17 cellular contexts compared by ENCODE assay signal in the genomic region with DNA sequence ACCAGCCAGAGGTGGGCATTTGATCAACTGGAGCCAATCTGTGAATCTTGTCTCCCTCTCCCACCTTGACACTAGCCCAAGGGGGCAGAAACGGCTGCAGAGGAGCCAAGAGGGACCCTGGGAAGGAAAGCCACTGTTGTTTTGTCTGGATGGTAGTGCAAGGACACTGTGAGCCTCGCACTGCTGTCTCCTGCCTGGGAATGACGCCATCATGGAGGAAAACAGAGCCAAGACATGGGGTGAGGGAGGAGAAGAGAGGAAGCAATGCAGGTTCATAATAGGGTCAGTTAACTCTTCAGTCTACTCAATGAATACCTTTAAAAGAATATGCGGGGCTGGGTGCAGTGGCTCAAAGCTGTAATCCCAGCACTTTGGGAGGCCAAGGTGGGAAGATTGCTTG.
DNase-seq lines count a peak whose midpoint lies in the region; ATAC-seq, FAIRE-seq and TF ChIP-seq lines count a peak whose summit lies in the region.
"Had no signal": no experiment of that assay in that cellular context is flagged by ENCODE, and none has a peak within 500 bp of the region (broad histone marks: within the 10 kb centered on the region; RNA-seq: fewer than 3 reads in every experiment).

No MANE protein-coding gene starts in this region.

- H3K4me2 ChIP-seq in A549 (peak overlapping the region; percentile 80), osteoblast (ENCODE audit: insufficient read depth, low read length) (no peak overlapping the region)
- H3K4me2 ChIP-seq: KMS-11 had no signal

- peak overlapping the region; percentile 3 for H2AFZ ChIP-seq in osteoblast (ENCODE audit: low read length)

- TF ChIP-seq EP300 in A549 (IDR thresholded peaks at IDR 0.05), result no peak
- TF ChIP-seq EP300 in esophagus muscularis mucosa (IDR thresholded peaks at IDR 0.05), result no peak

- no peaks in the 10 kb centered on the region for H3K36me3 Mint-ChIP-seq in activated T-cell treated with anti-CD3 and anti-CD28 coated beads, Interleukin-2, amount 50 U/mL, for 4 hours (ENCODE audit: insufficient read depth)
- H3K36me3 Mint-ChIP-seq in activated T-cell treated with anti-CD3 and anti-CD28 coated beads, Interleukin-2, amount 50 U/mL, for 24 hours (ENCODE audit: low read depth), result no peaks in the 10 kb centered on the region
- H3K36me3 Mint-ChIP-seq: CD4-positive, CD25-positive, alpha-beta regulatory T cell had no signal

- H3K4me3 ChIP-seq in A549 (no peak overlapping the region; the same call in 2 of the 3 replicates), SJSA1 (no peak overlapping the region), esophagus muscularis mucosa (no peak overlapping the region), osteoblast (ENCODE audit: insufficient read depth, low read length) (no peak overlapping the region)

- CTCF ChIA-PET in A549 (lab: Yijun Ruan, JAX), result interaction anchor here (0.6 to 3.2 kb wide), 5 partner anchors 11 to 1287 kb away, joined by 3 to 14 read pairs (median 4); no protein-coding TSS in a partner anchor

- no peak for TF ChIP-seq CTCF in A549 (IDR thresholded peaks at IDR 0.05)
- TF ChIP-seq CTCF in esophagus muscularis mucosa (IDR thresholded peaks at IDR 0.05), result no peak
- no peak for TF ChIP-seq CTCF in osteoblast (IDR thresholded peaks at IDR 0.05; ENCODE audit: extremely low read depth, low read depth, low read length)

- no peaks in the 10 kb centered on the region for H3K79me2 ChIP-seq in osteoblast (ENCODE audit: insufficient read depth, low read length)

- intact Hi-C loops in esophagus muscularis mucosa (cut with DNase I), result no loop called here

- H3K27me3 ChIP-seq in SJSA1 (replicated peaks) (no peaks in the 10 kb centered on the region), esophagus muscularis mucosa (peaks cover 0 to 13% (median 0%) of the 10 kb centered on the region in 4 donors), osteoblast (ENCODE audit: insufficient read depth, low read length) (no peaks in the 10 kb centered on the region)

- WGBS in A549 (ENCODE audit: missing lambda C conversion rate), result 98% methylated on average over 4 of the region's 4 CpGs
- 77% methylated on average over 4 of the region's 4 CpGs for WGBS in esophagus muscularis mucosa

- ATAC-seq in A549 (no peak), HG02938 (IDR thresholded peaks at IDR 0.05; ENCODE audit: unreplicated experiment) (no peak), HG03108 (IDR thresholded peaks at IDR 0.05; ENCODE audit: unreplicated experiment) (no peak)
- no peak for ATAC-seq in activated T-cell treated with anti-CD3 and anti-CD28 coated beads, Interleukin-2, amount 50 U/mL, for 4 hours

- H3K4me3 Mint-ChIP-seq in activated T-cell treated with anti-CD3 and anti-CD28 coated beads, Interleukin-2, amount 50 U/mL, for 4 hours, result no peak overlapping the region
- no peak overlapping the region for H3K4me3 Mint-ChIP-seq in activated T-cell treated with anti-CD3 and anti-CD28 coated beads, Interleukin-2, amount 50 U/mL, for 24 hours
- H3K4me3 Mint-ChIP-seq: CD4-positive, CD25-positive, alpha-beta regulatory T cell had no signal

- no peaks in the 10 kb centered on the region for H3K36me3 ChIP-seq in SJSA1
- H3K36me3 ChIP-seq in esophagus muscularis mucosa, result no peaks in the 10 kb centered on the region
- H3K36me3 ChIP-seq in osteoblast (ENCODE audit: insufficient read depth, low read length), result no peaks in the 10 kb centered on the region

- H3K4me1 Mint-ChIP-seq in activated T-cell treated with anti-CD3 and anti-CD28 coated beads, Interleukin-2, amount 50 U/mL, for 4 hours (ENCODE audit: low read depth), result no peaks in the 10 kb centered on the region
- no peaks in the 10 kb centered on the region for H3K4me1 Mint-ChIP-seq in activated T-cell treated with anti-CD3 and anti-CD28 coated beads, Interleukin-2, amount 50 U/mL, for 24 hours (ENCODE audit: low read depth)
- H3K4me1 Mint-ChIP-seq: CD4-positive, CD25-positive, alpha-beta regulatory T cell had no signal

- peaks cover 34% of the 10 kb centered on the region for H3K27me3 Mint-ChIP-seq in activated T-cell treated with anti-CD3 and anti-CD28 coated beads, Interleukin-2, amount 50 U/mL, for 4 hours (ENCODE audit: low read depth)
- H3K27me3 Mint-ChIP-seq in activated T-cell treated with anti-CD3 and anti-CD28 coated beads, Interleukin-2, amount 50 U/mL, for 24 hours, result peaks cover 83% of the 10 kb centered on the region

- FAIRE-seq in A549 (lab: Jason Lieb, UNC), result no peak
- FAIRE-seq: GM12891 had no signal

- no peak for DNase-seq in A549 (ENCODE audit: low read depth in 1 of 2, low spot score in 1 of 2)
- DNase-seq in SJSA1 (ENCODE audit: low read depth in 1 of 2, low spot score in 2 of 2), result no peak
- DNase-seq in esophagus muscularis mucosa (ENCODE audit: extremely low spot score), result peak; percentile 86
- no peak for DNase-seq in osteoblast (ENCODE audit: insufficient read length, low spot score, missing footprints)
- DNase-seq in activated T-cell treated with anti-CD3 and anti-CD28 coated beads, Interleukin-2, amount 50 U/mL, for 4 hours, result no peak
- DNase-seq in activated T-cell treated with anti-CD3 and anti-CD28 coated beads, Interleukin-2, amount 50 U/mL, for 24 hours, result no peak
- DNase-seq: AML-193; Calu3; CD4-positive, CD25-positive, alpha-beta regulatory T cell; NCI-H1092; NCI-H187; NCI-H446; PC-3 had no signal

- no peaks in the 10 kb centered on the region for H3K9me3 ChIP-seq in A549
- 0 out of 2 replicates have a peak, but pooled peaks cover 6% of the 10 kb centered on the region for H3K9me3 ChIP-seq in SJSA1 (replicated peaks)
- H3K9me3 ChIP-seq in esophagus muscularis mucosa, result no peaks in the 10 kb centered on the region
- H3K9me3 ChIP-seq in osteoblast (ENCODE audit: low read depth, low read length), result no peaks in the 10 kb centered on the region

- POLR2A ChIA-PET in A549 (lab: Yijun Ruan, JAX), result interaction anchor here (0.6 to 0.7 kb wide), 4 partner anchors 40 to 1795 kb away, joined by 3 to 7 read pairs (median 4); no protein-coding TSS in a partner anchor

- peak overlapping the region; percentile 86 to 88 for H3K27ac ChIP-seq in A549
- peak overlapping the region; percentile 82 for H3K27ac ChIP-seq in SJSA1
- H3K27ac ChIP-seq in esophagus muscularis mucosa (replicated peaks in 1 of 4), result no peak overlapping the region
- peak overlapping the region; percentile 56 for H3K27ac ChIP-seq in osteoblast (ENCODE audit: low read depth, low read length)
- H3K27ac ChIP-seq: KMS-11 had no signal

- no peak for TF ChIP-seq RAD21 in A549 (conservative IDR thresholded peaks at IDR 0.05 in 1 of 2, IDR thresholded peaks at IDR 0.05 in 1 of 2)

- no peaks in the 10 kb centered on the region for H4K20me1 ChIP-seq in osteoblast (ENCODE audit: insufficient read depth, low read length)

- peaks cover 36% of the 10 kb centered on the region for H3K4me1 ChIP-seq in A549
- peaks cover 30% of the 10 kb centered on the region for H3K4me1 ChIP-seq in SJSA1 (replicated peaks)
- no peaks in the 10 kb centered on the region for H3K4me1 ChIP-seq in esophagus muscularis mucosa
- H3K4me1 ChIP-seq in osteoblast (ENCODE audit: insufficient read depth, low read length), result peaks cover 20% of the 10 kb centered on the region

- no peak overlapping the region for H3K27ac Mint-ChIP-seq in activated T-cell treated with anti-CD3 and anti-CD28 coated beads, Interleukin-2, amount 50 U/mL, for 24 hours

- TF ChIP-seq POLR2A in A549 (IDR thresholded peaks at IDR 0.05; ENCODE audit: low read length) (no peak), esophagus muscularis mucosa (IDR thresholded peaks at IDR 0.05; ENCODE audit: low read depth) (no peak)

- peaks cover 7% of the 10 kb centered on the region for H3K9me3 Mint-ChIP-seq in activated T-cell treated with anti-CD3 and anti-CD28 coated beads, Interleukin-2, amount 50 U/mL, for 4 hours
- no peaks in the 10 kb centered on the region for H3K9me3 Mint-ChIP-seq in activated T-cell treated with anti-CD3 and anti-CD28 coated beads, Interleukin-2, amount 50 U/mL, for 24 hours

TF ChIP-seq in A549, 52 proteins besides CTCF, POLR2A, EP300 and RAD21 (continues in another document):
- TF ChIP-seq, protein P1, sequence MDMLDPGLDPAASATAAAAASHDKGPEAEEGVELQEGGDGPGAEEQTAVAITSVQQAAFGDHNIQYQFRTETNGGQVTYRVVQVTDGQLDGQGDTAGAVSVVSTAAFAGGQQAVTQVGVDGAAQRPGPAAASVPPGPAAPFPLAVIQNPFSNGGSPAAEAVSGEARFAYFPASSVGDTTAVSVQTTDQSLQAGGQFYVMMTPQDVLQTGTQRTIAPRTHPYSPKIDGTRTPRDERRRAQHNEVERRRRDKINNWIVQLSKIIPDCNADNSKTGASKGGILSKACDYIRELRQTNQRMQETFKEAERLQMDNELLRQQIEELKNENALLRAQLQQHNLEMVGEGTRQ (IDR thresholded peaks at IDR 0.05), result no peak
- TF ChIP-seq ZC3H11A (IDR thresholded peaks at IDR 0.05), result no peak
- TF ChIP-seq RFX5 (IDR thresholded peaks at IDR 0.05), result no peak
- no peak for TF ChIP-seq ELK1 (IDR thresholded peaks at IDR 0.05; ENCODE audit: low read depth, low read length)
- no peak for TF ChIP-seq MYC (IDR thresholded peaks at IDR 0.05; ENCODE audit: borderline replicate concordance, low read length)
- TF ChIP-seq, protein P2, sequence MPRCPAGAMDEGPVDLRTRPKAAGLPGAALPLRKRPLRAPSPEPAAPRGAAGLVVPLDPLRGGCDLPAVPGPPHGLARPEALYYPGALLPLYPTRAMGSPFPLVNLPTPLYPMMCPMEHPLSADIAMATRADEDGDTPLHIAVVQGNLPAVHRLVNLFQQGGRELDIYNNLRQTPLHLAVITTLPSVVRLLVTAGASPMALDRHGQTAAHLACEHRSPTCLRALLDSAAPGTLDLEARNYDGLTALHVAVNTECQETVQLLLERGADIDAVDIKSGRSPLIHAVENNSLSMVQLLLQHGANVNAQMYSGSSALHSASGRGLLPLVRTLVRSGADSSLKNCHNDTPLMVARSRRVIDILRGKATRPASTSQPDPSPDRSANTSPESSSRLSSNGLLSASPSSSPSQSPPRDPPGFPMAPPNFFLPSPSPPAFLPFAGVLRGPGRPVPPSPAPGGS (IDR thresholded peaks at IDR 0.05), result no peak
- no peak for TF ChIP-seq NPAS2 (CRISPR knock-in tag; IDR thresholded peaks at IDR 0.05; ENCODE audit: borderline replicate concordance)

Comparison
In these comparisons a context has a peak if more than half of its experiments do, and no peak if none do; other contexts are left out.
1. H3K27ac ChIP-seq: peak in A549 (2 of 2), SJSA1 (single experiment) and osteoblast (single experiment); none in esophagus muscularis mucosa (0 of 4).